In genomic region chr13:95091755-95092154, GRCh38 we compare ENCODE assay signal across 26 cellular contexts.
DNase-seq lines count a peak whose midpoint lies in the region; ATAC-seq, FAIRE-seq and TF ChIP-seq lines count a peak whose summit lies in the region.
"Had no signal": no experiment of that assay in that cellular context is flagged by ENCODE, and none has a peak within 500 bp of the region (broad histone marks: within the 10 kb centered on the region; RNA-seq: fewer than 3 reads in every experiment).

No MANE protein-coding gene starts in this region.

- H4K20me1 ChIP-seq in GM12878 (ENCODE audit: control insufficient read depth, insufficient read depth) (no peaks in the 10 kb centered on the region), SK-N-SH (ENCODE audit: insufficient read depth) (no peaks in the 10 kb centered on the region)

- H3K36me3 ChIP-seq in GM12878 (ENCODE audit: control insufficient read depth in 2 of 2, insufficient read depth in 2 of 2, low read length in 1 of 2) (peaks cover 0 to 7% of the 10 kb centered on the region in 2 experiments; a peak in 3 of 4 replicates), SK-N-SH (replicated peaks in 1 of 2; ENCODE audit: control insufficient read depth in 1 of 2, insufficient read depth in 2 of 2, low read length in 1 of 2) (peaks cover 0 to 12% of the 10 kb centered on the region in 2 experiments)
- H3K36me3 ChIP-seq: SJCRH30 had no signal

- no peak for TF ChIP-seq RAD21 in GM12878 (IDR thresholded peaks at IDR 0.05; ENCODE audit: insufficient read depth, low read depth, low read length)
- no peak for TF ChIP-seq RAD21 in SK-N-SH (IDR thresholded peaks at IDR 0.05; ENCODE audit: low read length)

- H3F3A ChIP-seq in SK-N-SH (replicated peaks; ENCODE audit: insufficient read depth) = no peaks in the 10 kb centered on the region

- TF ChIP-seq EP300 in GM12878 (IDR thresholded peaks at IDR 0.05; ENCODE audit: borderline replicate concordance in 1 of 2, control insufficient read depth in 1 of 2, low read depth in 2 of 2, low read length in 2 of 2) = no peak
- TF ChIP-seq EP300 in SK-N-SH (IDR thresholded peaks at IDR 0.05; ENCODE audit: borderline replicate concordance in 1 of 2, low read depth in 1 of 2, low read length in 1 of 2) = no peak

- POLR2A ChIA-PET in GM12878 (lab: Charles Lee) (no interaction called here), SK-N-SH (lab: Yijun Ruan, JAX) (no interaction called here)

- peak; percentile 70 for ATAC-seq in GM18502 (IDR thresholded peaks at IDR 0.05; ENCODE audit: poor library complexity, unreplicated experiment)
- peak; percentile 51 for ATAC-seq in GM19463 (IDR thresholded peaks at IDR 0.05; ENCODE audit: unreplicated experiment)
- ATAC-seq in HG03354 (IDR thresholded peaks at IDR 0.05; ENCODE audit: poor library complexity, severe bottlenecking, unreplicated experiment) = peak; percentile 67
- no peak for ATAC-seq in GM12878
- ATAC-seq in GM21786 (IDR thresholded peaks at IDR 0.05; ENCODE audit: unreplicated experiment) = no peak
- ATAC-seq: A549, Right ventricle myocardium inferior had no signal

- H3K4me1 ChIP-seq in GM12878 (ENCODE audit: control insufficient read depth, insufficient read depth, low read length) = no peaks in the 10 kb centered on the region
- H3K4me1 ChIP-seq in SK-N-SH (ENCODE audit: control insufficient read depth in 1 of 2, insufficient read depth in 2 of 2, low read depth in 1 of 2, low read length in 1 of 2) = no peaks in the 10 kb centered on the region; a peak in 1 of 4 replicates
- H3K4me1 ChIP-seq: SJCRH30 had no signal

- H3K9ac ChIP-seq in GM12878 (ENCODE audit: control insufficient read depth, insufficient read depth, low read length) = no peak overlapping the region
- no peak overlapping the region for H3K9ac ChIP-seq in SK-N-SH

- no peak for TF ChIP-seq POLR2A in GM12878 (IDR thresholded peaks at IDR 0.05; ENCODE audit: low read depth, low read length)

- 86% methylated on average over 3 of the region's 3 CpGs for WGBS in GM12878 (ENCODE audit: insufficient coverage, insufficient replicate concordance, low lambda C conversion rate, missing lambda C conversion rate)
- 78% methylated on average over 3 of the region's 3 CpGs for WGBS in SK-N-SH (ENCODE audit: low lambda C conversion rate)

- in situ Hi-C loops in GM12878 (cut with MboI) = no loop called here

- peak; percentile 18 for FAIRE-seq in GM12878 (lab: Jason Lieb, UNC)
- FAIRE-seq: A549, G401.6, GM12892, H54 had no signal

- H3K9me3 ChIP-seq in GM12878 (replicated peaks; ENCODE audit: control insufficient read depth, insufficient read depth, low read length) (no peaks in the 10 kb centered on the region; the same call in 1 of the 3 replicates), SK-N-SH (peaks cover 5% of the 10 kb centered on the region; the same call in 1 of the 2 replicates)
- H3K9me3 ChIP-seq: Caco-2, MG63, SJCRH30 had no signal

- TF ChIP-seq CTCF in GM12878 (IDR thresholded peaks at IDR 0.05 in 2 of 3, conservative IDR thresholded peaks at IDR 0.05 in 1 of 3; ENCODE audit: control insufficient read depth in 2 of 3, extremely low read depth in 1 of 3, insufficient read depth in 1 of 3, low read depth in 3 of 3, low read length in 3 of 3) (no peak), SK-N-SH (IDR thresholded peaks at IDR 0.05) (no peak)

- no peak for DNase-seq in GM12878 (ENCODE audit: low read depth, low spot score)
- DNase-seq in SK-N-SH = no peak
- DNase-seq in NCI-H1436 treated with DMSO at 0.1 percent for 48 hours (lab: John Stamatoyannopoulos, UW) = no peak
- DNase-seq: C1 segment of cervical spinal cord; Caco-2; CD4-positive, alpha-beta memory T cell; IMR-90; KG1; MG63; NCI-H1105 treated with DMSO at 0.1 percent for 48 hours; NCI-H2029; NCI-H2227 treated with DMSO at 0.1 percent for 48 hours; NCI-H510A treated with DMSO at 0.1 percent for 48 hours; NCI-H82; PC-9; SJCRH30; T-helper 2 cell had no signal

- H2AFZ ChIP-seq in GM12878 (ENCODE audit: control insufficient read depth, low read depth, low read length) = no peak overlapping the region
- no peak overlapping the region for H2AFZ ChIP-seq in SK-N-SH (ENCODE audit: low read depth)
- H2AFZ ChIP-seq: PC-9 had no signal

- no peaks in the 10 kb centered on the region for H3K79me2 ChIP-seq in GM12878 (ENCODE audit: control insufficient read depth, insufficient read depth, low read length)
- H3K79me2 ChIP-seq in SK-N-SH (ENCODE audit: insufficient read depth) = no peaks in the 10 kb centered on the region

- CTCF ChIA-PET in GM12878 (lab: Yijun Ruan, JAX) = no interaction called here
- CTCF ChIA-PET in SK-N-SH (lab: Yijun Ruan, JAX) = interaction anchor here (0.9 kb wide), 1 partner anchor 8 kb away, joined by 3 read pairs; no protein-coding TSS in a partner anchor

- intact Hi-C loops in GM12878 (cut with micrococcal nuclease; ENCODE audit: unreplicated experiment) = no loop called here

- H3K4me3 ChIP-seq in GM12878 (no peak overlapping the region), SK-N-SH (ENCODE audit: low read depth in 2 of 2, low read length in 1 of 2) (no peak overlapping the region)
- H3K4me3 ChIP-seq: A549, MG63, PC-9, SJCRH30 had no signal

- BruUV-seq in GM12878 (replicated peaks; lab: Mats Ljungman, UMichigan) = no TSS peak

- H3K4me2 ChIP-seq in GM12878 (ENCODE audit: control insufficient read depth, insufficient read depth) (no peak overlapping the region), SK-N-SH (no peak overlapping the region)
- H3K4me2 ChIP-seq: A549, PC-9 had no signal

- RAD21 ChIA-PET in GM12878 (lab: Charles Lee; ENCODE audit: unreplicated experiment) = interaction anchor here (1.1 kb wide), 1 partner anchor 312 kb away, joined by 4 read pairs; no protein-coding TSS in a partner anchor

- SMC1A ChIA-PET in GM12878 (lab: Charles Lee; ENCODE audit: uncharacterized antibody, unreplicated experiment) = interaction anchor here (0.6 to 1.1 kb wide), 3 partner anchors 10 to 367 kb away, joined by 3 to 4 read pairs (median 4); no protein-coding TSS in a partner anchor

- H3K27me3 ChIP-seq in GM12878 (replicated peaks in 1 of 2; ENCODE audit: control insufficient read depth in 2 of 2, insufficient read depth in 2 of 2, low read length in 1 of 2) (no peaks in the 10 kb centered on the region), SK-N-SH (ENCODE audit: insufficient read depth) (no peaks in the 10 kb centered on the region)
- H3K27me3 ChIP-seq: MG63, SJCRH30 had no signal

- H3K27ac ChIP-seq in GM12878 (ENCODE audit: control insufficient read depth, insufficient read depth) = no peak overlapping the region
- H3K27ac ChIP-seq in SK-N-SH (ENCODE audit: low read depth in 2 of 2, low read length in 1 of 2) = no peak overlapping the region
- H3K27ac ChIP-seq: A549, PC-9, SJCRH30 had no signal

- no peaks in the 10 kb centered on the region for H3K9me2 ChIP-seq in SK-N-SH

TF ChIP-seq in GM12878, 131 proteins besides CTCF, POLR2A, EP300 and RAD21:
- TF ChIP-seq ZZZ3 (IDR thresholded peaks at IDR 0.05; ENCODE audit: control insufficient read depth, insufficient read length, low read depth) (no peak), IKZF2 (IDR thresholded peaks at IDR 0.05) (no peak), CHD4 (IDR thresholded peaks at IDR 0.05) (no peak)

TF ChIP-seq in SK-N-SH, 30 proteins besides CTCF, POLR2A, EP300 and RAD21:
- no peak for TF ChIP-seq RCOR1 (IDR thresholded peaks at IDR 0.05; ENCODE audit: low read length)

Comparison
In these comparisons a context has a peak if more than half of its experiments do, and no peak if none do; other contexts are left out.
1. ATAC-seq: peak in GM18502 (single experiment), GM19463 (single experiment) and HG03354 (single experiment); none in GM12878 (single experiment) and GM21786 (single experiment).